Comparison of ENCODE assay signal across 11 cellular contexts in the genomic region with DNA sequence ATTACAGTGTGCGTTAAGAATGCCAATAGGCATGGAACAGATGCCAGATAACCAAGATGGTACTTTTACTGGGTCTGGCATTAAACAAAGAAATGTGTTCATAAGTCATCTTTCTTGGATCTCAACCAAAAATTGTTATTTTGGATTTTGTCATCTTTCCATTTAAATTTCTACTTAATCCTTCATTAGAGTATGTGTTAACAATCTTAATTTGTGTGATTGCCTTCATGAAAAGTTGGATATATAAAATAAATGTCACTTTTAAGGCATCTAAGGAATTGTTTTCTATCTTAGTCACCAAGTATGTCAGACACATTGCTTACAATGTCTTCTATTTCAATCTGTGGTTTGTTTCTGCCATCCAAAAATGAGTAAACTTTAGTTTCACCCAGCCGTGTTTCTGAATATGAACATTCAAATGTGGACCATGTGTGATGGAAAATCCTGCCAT.
DNase-seq lines count a peak whose midpoint lies in the region; ATAC-seq and TF ChIP-seq lines count a peak whose summit lies in the region.
"Had no signal": no experiment of that assay in that cellular context is flagged by ENCODE, and none has a peak within 500 bp of the region (broad histone marks: within the 10 kb centered on the region; RNA-seq: fewer than 3 reads in every experiment).

No MANE protein-coding gene starts in this region.

- no peaks in the 10 kb centered on the region for H3K36me3 ChIP-seq in ACC112 (ENCODE audit: insufficient read depth, low read length)
- H3K36me3 ChIP-seq in tibial artery: no peaks in the 10 kb centered on the region

- H3K9me3 ChIP-seq in tibial artery: no peaks in the 10 kb centered on the region
- H3K9me3 ChIP-seq: body of pancreas had no signal

- H3K4me3 ChIP-seq in ACC112 (ENCODE audit: low read depth, low read length): peak overlapping the region; percentile 9; the same call in 1 of the 2 replicates
- no peak overlapping the region for H3K4me3 ChIP-seq in tibial artery
- H3K4me3 ChIP-seq: body of pancreas, GM23338 had no signal

- peak overlapping the region; percentile 86 for H3K27ac Mint-ChIP-seq in chondrocyte (ENCODE audit: unreplicated experiment)
- H3K27ac Mint-ChIP-seq in activated CD4-positive, alpha-beta T cell treated with anti-CD3 and anti-CD28 coated beads, Interleukin-2, amount 10 ng/mL, durations not matched to agents 24 days and 14 days: no peak overlapping the region
- H3K27ac Mint-ChIP-seq: GM23338 had no signal

- H3K9me3 Mint-ChIP-seq in chondrocyte (ENCODE audit: low read depth): peaks cover 22% of the 10 kb centered on the region
- H3K9me3 Mint-ChIP-seq in activated CD4-positive, alpha-beta T cell treated with anti-CD3 and anti-CD28 coated beads, Interleukin-2, amount 10 ng/mL, durations not matched to agents 24 days and 14 days: peaks cover 4% of the 10 kb centered on the region

- peaks cover 60% of the 10 kb centered on the region for H3K4me1 Mint-ChIP-seq in chondrocyte (ENCODE audit: low read depth)
- peaks cover 3% of the 10 kb centered on the region for H3K4me1 Mint-ChIP-seq in activated CD4-positive, alpha-beta T cell treated with anti-CD3 and anti-CD28 coated beads, Interleukin-2, amount 10 ng/mL, durations not matched to agents 24 days and 14 days

- H2AFZ ChIP-seq in ACC112 (ENCODE audit: low read length, unreplicated experiment): no peak overlapping the region
- H2AFZ ChIP-seq: GM23338 had no signal

- H3K27ac ChIP-seq in ACC112 (ENCODE audit: low read depth, low read length) (peak overlapping the region; percentile 80), tibial artery (no peak overlapping the region)
- H3K27ac ChIP-seq: body of pancreas had no signal

- H3K27me3 ChIP-seq in ACC112 (ENCODE audit: insufficient read depth, low read length): no peaks in the 10 kb centered on the region
- no peaks in the 10 kb centered on the region for H3K27me3 ChIP-seq in tibial artery
- H3K27me3 ChIP-seq: body of pancreas had no signal

- no peak for TF ChIP-seq CTCF in chondrocyte (IDR thresholded peaks at IDR 0.05)
- no peak for TF ChIP-seq CTCF in tibial artery (IDR thresholded peaks at IDR 0.05)

- ATAC-seq in GM21723 (IDR thresholded peaks at IDR 0.05; ENCODE audit: unreplicated experiment) (peak; percentile 50), HG03565 (IDR thresholded peaks at IDR 0.05; ENCODE audit: unreplicated experiment) (peak; percentile 56), HG02678 (IDR thresholded peaks at IDR 0.05; ENCODE audit: unreplicated experiment) (no peak)
- ATAC-seq: body of pancreas, GM23338 had no signal

- no peak overlapping the region for H3K4me3 Mint-ChIP-seq in chondrocyte (ENCODE audit: unreplicated experiment)
- no peak overlapping the region for H3K4me3 Mint-ChIP-seq in activated CD4-positive, alpha-beta T cell treated with anti-CD3 and anti-CD28 coated beads, Interleukin-2, amount 10 ng/mL, durations not matched to agents 24 days and 14 days
- H3K4me3 Mint-ChIP-seq: GM23338 had no signal

- H3K4me1 ChIP-seq in ACC112 (ENCODE audit: control insufficient read depth, insufficient read depth, low read length, unreplicated experiment) (peaks cover 56% of the 10 kb centered on the region), tibial artery (peaks cover 0 to 28% (median 23%) of the 10 kb centered on the region in 4 donors)
- H3K4me1 ChIP-seq: body of pancreas had no signal

- no peaks in the 10 kb centered on the region for H3K79me2 ChIP-seq in ACC112 (ENCODE audit: control insufficient read depth, insufficient read depth, low read length, unreplicated experiment)

- DNase-seq in chondrocyte (ENCODE audit: low spot score) (no peak), tibial artery (no peak), NK-92 (lab: John Stamatoyannopoulos, UW; ENCODE audit: unreplicated experiment) (no peak)
- no peak for DNase-seq in activated CD4-positive, alpha-beta T cell treated with anti-CD3 and anti-CD28 coated beads, Interleukin-2, amount 10 ng/mL, durations not matched to agents 24 days and 14 days
- DNase-seq: body of pancreas; stimulated activated naive CD4-positive, alpha-beta T cell treated with Interleukin-2 at 50 U/mL for 16 hours had no signal

- intact Hi-C loops in tibial artery (cut with DNase I; ENCODE audit: low total_unique reads): loop anchor here (2.0 kb wide), 1 partner anchor 334 kb away; no protein-coding TSS in a partner anchor
- intact Hi-C loops in activated CD4-positive, alpha-beta T cell treated with anti-CD3 and anti-CD28 coated beads, Interleukin-2, amount 10 ng/mL, durations not matched to agents 24 days and 14 days (cut with micrococcal nuclease): loop anchor here (1.0 to 10.0 kb wide), 2 partner anchors 15 to 340 kb away; no protein-coding TSS in a partner anchor

- peaks cover 10% of the 10 kb centered on the region for H3K36me3 Mint-ChIP-seq in chondrocyte (ENCODE audit: low read depth)
- H3K36me3 Mint-ChIP-seq in activated CD4-positive, alpha-beta T cell treated with anti-CD3 and anti-CD28 coated beads, Interleukin-2, amount 10 ng/mL, durations not matched to agents 24 days and 14 days (ENCODE audit: low read depth): no peaks in the 10 kb centered on the region

- H3K27me3 Mint-ChIP-seq in chondrocyte (ENCODE audit: low read depth): no peaks in the 10 kb centered on the region
- H3K27me3 Mint-ChIP-seq in activated CD4-positive, alpha-beta T cell treated with anti-CD3 and anti-CD28 coated beads, Interleukin-2, amount 10 ng/mL, durations not matched to agents 24 days and 14 days: peaks cover 22% of the 10 kb centered on the region
